ENCODE assay signal across 1 cellular context in the genomic region with DNA sequence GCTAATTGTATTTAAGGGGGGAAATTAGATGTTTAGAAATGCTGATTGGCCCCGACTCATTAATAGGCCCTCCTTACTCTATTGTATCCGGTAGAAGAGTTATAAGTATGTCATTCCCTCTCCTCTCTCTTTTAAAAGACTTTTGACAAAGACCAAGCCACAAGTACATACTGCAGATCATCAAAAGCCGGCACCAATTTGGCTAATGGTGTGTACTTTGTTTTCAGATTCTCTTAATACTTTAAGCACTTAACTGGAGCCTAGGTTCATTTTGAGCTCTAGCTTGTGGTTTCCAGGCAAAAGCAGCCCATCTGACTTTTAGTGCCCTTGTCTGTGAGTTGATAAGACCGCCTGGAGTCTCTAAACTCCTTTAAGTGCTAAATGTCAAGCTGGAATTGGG.
TF ChIP-seq lines count a peak whose summit lies in the region.

No MANE protein-coding gene starts in this region.

TF ChIP-seq in WTC11, 78 proteins besides CTCF, POLR2A, EP300 and RAD21:
- TF ChIP-seq, protein P1, sequence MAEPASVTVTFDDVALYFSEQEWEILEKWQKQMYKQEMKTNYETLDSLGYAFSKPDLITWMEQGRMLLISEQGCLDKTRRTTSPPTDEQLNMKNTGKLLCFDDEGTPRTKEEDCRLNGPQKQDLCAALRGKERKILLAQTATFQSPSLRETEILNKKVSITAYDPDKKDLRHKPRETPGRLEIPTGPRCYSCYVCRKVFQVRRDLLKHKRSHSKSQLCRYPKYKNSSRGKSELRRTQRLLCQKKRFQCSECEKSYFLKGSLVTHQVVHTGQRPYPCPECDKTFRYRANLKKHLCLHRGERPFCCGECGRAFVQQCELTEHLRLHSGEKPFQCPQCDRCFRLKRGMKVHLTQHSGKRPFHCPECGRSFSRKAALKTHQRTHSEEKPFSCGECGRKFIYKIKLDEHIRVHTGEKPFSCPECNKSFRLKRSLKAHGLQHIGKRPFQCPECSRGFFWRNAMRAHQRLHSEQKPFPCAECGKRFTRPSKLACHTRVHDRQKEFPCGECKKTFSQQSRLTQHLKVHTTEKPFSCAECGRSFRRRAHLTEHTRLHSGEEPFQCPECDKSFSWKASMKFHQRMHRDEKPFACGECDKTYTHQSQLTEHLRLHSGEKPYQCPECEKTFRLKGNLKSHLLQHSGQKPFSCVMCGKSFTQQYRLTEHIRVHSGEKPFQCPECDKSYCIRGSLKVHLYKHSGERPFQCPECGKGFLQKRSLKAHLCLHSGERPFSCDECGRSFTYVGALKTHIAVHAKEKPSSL (CRISPR knock-in tag; conservative IDR thresholded peaks at IDR 0.05): no peak
- no peak for TF ChIP-seq TEAD4 (CRISPR knock-in tag; IDR thresholded peaks at IDR 0.05)
